In the genomic region with DNA sequence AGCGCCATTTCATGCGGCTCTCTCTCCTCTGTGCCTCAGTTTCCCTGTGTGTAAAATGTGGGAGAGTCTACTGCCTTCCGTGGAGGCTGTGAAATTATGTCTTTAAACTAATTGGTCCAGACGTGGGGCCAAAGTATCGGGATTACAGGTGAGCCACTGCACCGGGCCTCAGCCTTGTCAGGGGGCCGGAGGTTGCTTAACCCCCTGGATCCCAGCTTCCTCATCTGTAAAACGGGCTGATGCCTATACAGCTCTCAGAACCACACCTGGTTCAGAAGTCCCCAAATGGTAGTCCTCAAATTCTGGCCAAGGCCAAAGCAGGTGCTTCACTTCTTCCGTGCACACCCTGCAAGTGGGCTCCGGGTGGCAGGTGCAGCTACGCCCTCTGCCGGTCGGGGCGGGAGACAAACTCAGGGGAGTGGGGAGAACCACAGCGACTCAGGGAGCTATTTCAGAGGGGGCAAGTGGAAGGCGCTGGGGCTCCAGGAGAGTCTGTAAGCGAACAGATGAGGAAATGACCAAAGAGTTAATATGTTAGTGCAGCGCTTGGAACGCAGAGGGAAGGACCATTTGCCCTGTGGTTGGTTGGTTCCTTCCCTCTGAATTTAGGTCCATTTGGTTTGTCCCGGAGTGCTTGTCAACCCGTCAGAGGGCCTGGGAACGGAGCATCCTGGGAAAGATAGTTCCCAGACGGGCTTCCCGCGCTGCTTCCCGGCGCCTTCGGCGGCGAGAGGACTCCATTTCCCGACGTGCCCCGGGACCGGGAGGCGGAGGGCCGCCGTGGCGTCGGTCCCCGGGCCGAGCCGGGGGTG, we compare ENCODE assay signal across 1 cellular context.
A peak's percentile ranks its signal among the peaks of the same experiment; 100 is the strongest.
TF ChIP-seq lines count a peak whose summit lies in the region.

A gene (plus strand): TSS at position 812 of the 812 bp plus-strand sequence. CDS start 135 bp downstream, outside the sequence.

TF ChIP-seq in GM12878, 131 proteins besides CTCF, POLR2A, EP300 and RAD21 (continued from another document and continues in another):
- TF ChIP-seq, protein P1, sequence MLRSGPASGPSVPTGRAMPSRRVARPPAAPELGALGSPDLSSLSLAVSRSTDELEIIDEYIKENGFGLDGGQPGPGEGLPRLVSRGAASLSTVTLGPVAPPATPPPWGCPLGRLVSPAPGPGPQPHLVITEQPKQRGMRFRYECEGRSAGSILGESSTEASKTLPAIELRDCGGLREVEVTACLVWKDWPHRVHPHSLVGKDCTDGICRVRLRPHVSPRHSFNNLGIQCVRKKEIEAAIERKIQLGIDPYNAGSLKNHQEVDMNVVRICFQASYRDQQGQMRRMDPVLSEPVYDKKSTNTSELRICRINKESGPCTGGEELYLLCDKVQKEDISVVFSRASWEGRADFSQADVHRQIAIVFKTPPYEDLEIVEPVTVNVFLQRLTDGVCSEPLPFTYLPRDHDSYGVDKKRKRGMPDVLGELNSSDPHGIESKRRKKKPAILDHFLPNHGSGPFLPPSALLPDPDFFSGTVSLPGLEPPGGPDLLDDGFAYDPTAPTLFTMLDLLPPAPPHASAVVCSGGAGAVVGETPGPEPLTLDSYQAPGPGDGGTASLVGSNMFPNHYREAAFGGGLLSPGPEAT (IDR thresholded peaks at IDR 0.05; ENCODE audit: low read depth): peak; percentile 94
- TF ChIP-seq RUNX3 (IDR thresholded peaks at IDR 0.05; ENCODE audit: low read length): peak; percentile 82
- TF ChIP-seq SIX5 (IDR thresholded peaks at IDR 0.05; ENCODE audit: low read depth, low read length, severe bottlenecking): peak; percentile 92
- peak; percentile 46; the same call in 1 of the 2 replicates for TF ChIP-seq POLR2AphosphoS5 (IDR thresholded peaks at IDR 0.05; ENCODE audit: low read length)
- peak; percentile 75 for TF ChIP-seq HDGF (IDR thresholded peaks at IDR 0.05)
- no peak for TF ChIP-seq GATAD2B (conservative IDR thresholded peaks at IDR 0.05; ENCODE audit: low read depth)
- peak; percentile 100 for TF ChIP-seq ATF7 (IDR thresholded peaks at IDR 0.05; ENCODE audit: low read depth)
- TF ChIP-seq STAT1 (conservative IDR thresholded peaks at IDR 0.05): 0 out of 2 replicates have a peak, but pooled peaks have one; percentile 34
- TF ChIP-seq, protein P2, sequence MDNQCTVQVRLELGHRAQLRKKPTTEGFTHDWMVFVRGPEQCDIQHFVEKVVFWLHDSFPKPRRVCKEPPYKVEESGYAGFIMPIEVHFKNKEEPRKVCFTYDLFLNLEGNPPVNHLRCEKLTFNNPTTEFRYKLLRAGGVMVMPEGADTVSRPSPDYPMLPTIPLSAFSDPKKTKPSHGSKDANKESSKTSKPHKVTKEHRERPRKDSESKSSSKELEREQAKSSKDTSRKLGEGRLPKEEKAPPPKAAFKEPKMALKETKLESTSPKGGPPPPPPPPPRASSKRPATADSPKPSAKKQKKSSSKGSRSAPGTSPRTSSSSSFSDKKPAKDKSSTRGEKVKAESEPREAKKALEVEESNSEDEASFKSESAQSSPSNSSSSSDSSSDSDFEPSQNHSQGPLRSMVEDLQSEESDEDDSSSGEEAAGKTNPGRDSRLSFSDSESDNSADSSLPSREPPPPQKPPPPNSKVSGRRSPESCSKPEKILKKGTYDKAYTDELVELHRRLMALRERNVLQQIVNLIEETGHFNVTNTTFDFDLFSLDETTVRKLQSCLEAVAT (IDR thresholded peaks at IDR 0.05): peak; percentile 92
- no peak for TF ChIP-seq POU2F2 (IDR thresholded peaks at IDR 0.05; ENCODE audit: borderline replicate concordance, low read depth, low read length)
- TF ChIP-seq TAF1 (IDR thresholded peaks at IDR 0.05; ENCODE audit: borderline replicate concordance, low read depth, low read length): peak; percentile 54
- TF ChIP-seq NRF1 (conservative IDR thresholded peaks at IDR 0.05; ENCODE audit: low read depth, low read length): no peak
- TF ChIP-seq ZZZ3 (IDR thresholded peaks at IDR 0.05; ENCODE audit: control insufficient read depth, insufficient read length, low read depth): no peak
- TF ChIP-seq CEBPB (IDR thresholded peaks at IDR 0.05; ENCODE audit: borderline replicate concordance in 1 of 2, low read depth in 2 of 2, low read length in 2 of 2): no peak
- no peak for TF ChIP-seq KDM1A (IDR thresholded peaks at IDR 0.05; ENCODE audit: borderline replicate concordance)
- peak; percentile 89 for TF ChIP-seq CREB1 (IDR thresholded peaks at IDR 0.05; ENCODE audit: low read depth)
- TF ChIP-seq HDAC6 (IDR thresholded peaks at IDR 0.05; ENCODE audit: unreplicated experiment): no peak
- TF ChIP-seq MYC (IDR thresholded peaks at IDR 0.05; ENCODE audit: insufficient read depth, insufficient read length, insufficient replicate concordance, low read length, severe bottlenecking): no peak
- TF ChIP-seq SIN3A (IDR thresholded peaks at IDR 0.05; ENCODE audit: low read depth, low read length): peak; percentile 45; the same call in 1 of the 2 replicates
- TF ChIP-seq, protein P3, sequence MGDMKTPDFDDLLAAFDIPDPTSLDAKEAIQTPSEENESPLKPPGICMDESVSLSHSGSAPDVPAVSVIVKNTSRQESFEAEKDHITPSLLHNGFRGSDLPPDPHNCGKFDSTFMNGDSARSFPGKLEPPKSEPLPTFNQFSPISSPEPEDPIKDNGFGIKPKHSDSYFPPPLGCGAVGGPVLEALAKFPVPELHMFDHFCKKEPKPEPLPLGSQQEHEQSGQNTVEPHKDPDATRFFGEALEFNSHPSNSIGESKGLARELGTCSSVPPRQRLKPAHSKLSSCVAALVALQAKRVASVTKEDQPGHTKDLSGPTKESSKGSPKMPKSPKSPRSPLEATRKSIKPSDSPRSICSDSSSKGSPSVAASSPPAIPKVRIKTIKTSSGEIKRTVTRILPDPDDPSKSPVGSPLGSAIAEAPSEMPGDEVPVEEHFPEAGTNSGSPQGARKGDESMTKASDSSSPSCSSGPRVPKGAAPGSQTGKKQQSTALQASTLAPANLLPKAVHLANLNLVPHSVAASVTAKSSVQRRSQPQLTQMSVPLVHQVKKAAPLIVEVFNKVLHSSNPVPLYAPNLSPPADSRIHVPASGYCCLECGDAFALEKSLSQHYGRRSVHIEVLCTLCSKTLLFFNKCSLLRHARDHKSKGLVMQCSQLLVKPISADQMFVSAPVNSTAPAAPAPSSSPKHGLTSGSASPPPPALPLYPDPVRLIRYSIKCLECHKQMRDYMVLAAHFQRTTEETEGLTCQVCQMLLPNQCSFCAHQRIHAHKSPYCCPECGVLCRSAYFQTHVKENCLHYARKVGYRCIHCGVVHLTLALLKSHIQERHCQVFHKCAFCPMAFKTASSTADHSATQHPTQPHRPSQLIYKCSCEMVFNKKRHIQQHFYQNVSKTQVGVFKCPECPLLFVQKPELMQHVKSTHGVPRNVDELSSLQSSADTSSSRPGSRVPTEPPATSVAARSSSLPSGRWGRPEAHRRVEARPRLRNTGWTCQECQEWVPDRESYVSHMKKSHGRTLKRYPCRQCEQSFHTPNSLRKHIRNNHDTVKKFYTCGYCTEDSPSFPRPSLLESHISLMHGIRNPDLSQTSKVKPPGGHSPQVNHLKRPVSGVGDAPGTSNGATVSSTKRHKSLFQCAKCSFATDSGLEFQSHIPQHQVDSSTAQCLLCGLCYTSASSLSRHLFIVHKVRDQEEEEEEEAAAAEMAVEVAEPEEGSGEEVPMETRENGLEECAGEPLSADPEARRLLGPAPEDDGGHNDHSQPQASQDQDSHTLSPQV (IDR thresholded peaks at IDR 0.05): 0 out of 2 replicates have a peak, but pooled peaks have one; percentile 88
- peak; percentile 83 for TF ChIP-seq TCF12 (IDR thresholded peaks at IDR 0.05; ENCODE audit: low read depth, low read length)
- TF ChIP-seq, protein P4, sequence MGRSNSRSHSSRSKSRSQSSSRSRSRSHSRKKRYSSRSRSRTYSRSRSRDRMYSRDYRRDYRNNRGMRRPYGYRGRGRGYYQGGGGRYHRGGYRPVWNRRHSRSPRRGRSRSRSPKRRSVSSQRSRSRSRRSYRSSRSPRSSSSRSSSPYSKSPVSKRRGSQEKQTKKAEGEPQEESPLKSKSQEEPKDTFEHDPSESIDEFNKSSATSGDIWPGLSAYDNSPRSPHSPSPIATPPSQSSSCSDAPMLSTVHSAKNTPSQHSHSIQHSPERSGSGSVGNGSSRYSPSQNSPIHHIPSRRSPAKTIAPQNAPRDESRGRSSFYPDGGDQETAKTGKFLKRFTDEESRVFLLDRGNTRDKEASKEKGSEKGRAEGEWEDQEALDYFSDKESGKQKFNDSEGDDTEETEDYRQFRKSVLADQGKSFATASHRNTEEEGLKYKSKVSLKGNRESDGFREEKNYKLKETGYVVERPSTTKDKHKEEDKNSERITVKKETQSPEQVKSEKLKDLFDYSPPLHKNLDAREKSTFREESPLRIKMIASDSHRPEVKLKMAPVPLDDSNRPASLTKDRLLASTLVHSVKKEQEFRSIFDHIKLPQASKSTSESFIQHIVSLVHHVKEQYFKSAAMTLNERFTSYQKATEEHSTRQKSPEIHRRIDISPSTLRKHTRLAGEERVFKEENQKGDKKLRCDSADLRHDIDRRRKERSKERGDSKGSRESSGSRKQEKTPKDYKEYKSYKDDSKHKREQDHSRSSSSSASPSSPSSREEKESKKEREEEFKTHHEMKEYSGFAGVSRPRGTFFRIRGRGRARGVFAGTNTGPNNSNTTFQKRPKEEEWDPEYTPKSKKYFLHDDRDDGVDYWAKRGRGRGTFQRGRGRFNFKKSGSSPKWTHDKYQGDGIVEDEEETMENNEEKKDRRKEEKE (IDR thresholded peaks at IDR 0.05): peak; percentile 92
- no peak for TF ChIP-seq EZH2 (IDR thresholded peaks at IDR 0.05; ENCODE audit: borderline replicate concordance, control insufficient read depth, low read depth, low read length)
- no peak for TF ChIP-seq MYB (IDR thresholded peaks at IDR 0.05; ENCODE audit: borderline replicate concordance, low read depth, low read length)
- TF ChIP-seq, protein P5, sequence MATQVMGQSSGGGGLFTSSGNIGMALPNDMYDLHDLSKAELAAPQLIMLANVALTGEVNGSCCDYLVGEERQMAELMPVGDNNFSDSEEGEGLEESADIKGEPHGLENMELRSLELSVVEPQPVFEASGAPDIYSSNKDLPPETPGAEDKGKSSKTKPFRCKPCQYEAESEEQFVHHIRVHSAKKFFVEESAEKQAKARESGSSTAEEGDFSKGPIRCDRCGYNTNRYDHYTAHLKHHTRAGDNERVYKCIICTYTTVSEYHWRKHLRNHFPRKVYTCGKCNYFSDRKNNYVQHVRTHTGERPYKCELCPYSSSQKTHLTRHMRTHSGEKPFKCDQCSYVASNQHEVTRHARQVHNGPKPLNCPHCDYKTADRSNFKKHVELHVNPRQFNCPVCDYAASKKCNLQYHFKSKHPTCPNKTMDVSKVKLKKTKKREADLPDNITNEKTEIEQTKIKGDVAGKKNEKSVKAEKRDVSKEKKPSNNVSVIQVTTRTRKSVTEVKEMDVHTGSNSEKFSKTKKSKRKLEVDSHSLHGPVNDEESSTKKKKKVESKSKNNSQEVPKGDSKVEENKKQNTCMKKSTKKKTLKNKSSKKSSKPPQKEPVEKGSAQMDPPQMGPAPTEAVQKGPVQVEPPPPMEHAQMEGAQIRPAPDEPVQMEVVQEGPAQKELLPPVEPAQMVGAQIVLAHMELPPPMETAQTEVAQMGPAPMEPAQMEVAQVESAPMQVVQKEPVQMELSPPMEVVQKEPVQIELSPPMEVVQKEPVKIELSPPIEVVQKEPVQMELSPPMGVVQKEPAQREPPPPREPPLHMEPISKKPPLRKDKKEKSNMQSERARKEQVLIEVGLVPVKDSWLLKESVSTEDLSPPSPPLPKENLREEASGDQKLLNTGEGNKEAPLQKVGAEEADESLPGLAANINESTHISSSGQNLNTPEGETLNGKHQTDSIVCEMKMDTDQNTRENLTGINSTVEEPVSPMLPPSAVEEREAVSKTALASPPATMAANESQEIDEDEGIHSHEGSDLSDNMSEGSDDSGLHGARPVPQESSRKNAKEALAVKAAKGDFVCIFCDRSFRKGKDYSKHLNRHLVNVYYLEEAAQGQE (IDR thresholded peaks at IDR 0.05; ENCODE audit: low read depth, low read length): no peak
- TF ChIP-seq, protein P6, sequence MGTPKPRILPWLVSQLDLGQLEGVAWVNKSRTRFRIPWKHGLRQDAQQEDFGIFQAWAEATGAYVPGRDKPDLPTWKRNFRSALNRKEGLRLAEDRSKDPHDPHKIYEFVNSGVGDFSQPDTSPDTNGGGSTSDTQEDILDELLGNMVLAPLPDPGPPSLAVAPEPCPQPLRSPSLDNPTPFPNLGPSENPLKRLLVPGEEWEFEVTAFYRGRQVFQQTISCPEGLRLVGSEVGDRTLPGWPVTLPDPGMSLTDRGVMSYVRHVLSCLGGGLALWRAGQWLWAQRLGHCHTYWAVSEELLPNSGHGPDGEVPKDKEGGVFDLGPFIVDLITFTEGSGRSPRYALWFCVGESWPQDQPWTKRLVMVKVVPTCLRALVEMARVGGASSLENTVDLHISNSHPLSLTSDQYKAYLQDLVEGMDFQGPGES (IDR thresholded peaks at IDR 0.05): 0 out of 2 replicates have a peak, but pooled peaks have one; percentile 4
- no peak for TF ChIP-seq CBX5 (IDR thresholded peaks at IDR 0.05; ENCODE audit: low read depth)
- TF ChIP-seq, protein P7, sequence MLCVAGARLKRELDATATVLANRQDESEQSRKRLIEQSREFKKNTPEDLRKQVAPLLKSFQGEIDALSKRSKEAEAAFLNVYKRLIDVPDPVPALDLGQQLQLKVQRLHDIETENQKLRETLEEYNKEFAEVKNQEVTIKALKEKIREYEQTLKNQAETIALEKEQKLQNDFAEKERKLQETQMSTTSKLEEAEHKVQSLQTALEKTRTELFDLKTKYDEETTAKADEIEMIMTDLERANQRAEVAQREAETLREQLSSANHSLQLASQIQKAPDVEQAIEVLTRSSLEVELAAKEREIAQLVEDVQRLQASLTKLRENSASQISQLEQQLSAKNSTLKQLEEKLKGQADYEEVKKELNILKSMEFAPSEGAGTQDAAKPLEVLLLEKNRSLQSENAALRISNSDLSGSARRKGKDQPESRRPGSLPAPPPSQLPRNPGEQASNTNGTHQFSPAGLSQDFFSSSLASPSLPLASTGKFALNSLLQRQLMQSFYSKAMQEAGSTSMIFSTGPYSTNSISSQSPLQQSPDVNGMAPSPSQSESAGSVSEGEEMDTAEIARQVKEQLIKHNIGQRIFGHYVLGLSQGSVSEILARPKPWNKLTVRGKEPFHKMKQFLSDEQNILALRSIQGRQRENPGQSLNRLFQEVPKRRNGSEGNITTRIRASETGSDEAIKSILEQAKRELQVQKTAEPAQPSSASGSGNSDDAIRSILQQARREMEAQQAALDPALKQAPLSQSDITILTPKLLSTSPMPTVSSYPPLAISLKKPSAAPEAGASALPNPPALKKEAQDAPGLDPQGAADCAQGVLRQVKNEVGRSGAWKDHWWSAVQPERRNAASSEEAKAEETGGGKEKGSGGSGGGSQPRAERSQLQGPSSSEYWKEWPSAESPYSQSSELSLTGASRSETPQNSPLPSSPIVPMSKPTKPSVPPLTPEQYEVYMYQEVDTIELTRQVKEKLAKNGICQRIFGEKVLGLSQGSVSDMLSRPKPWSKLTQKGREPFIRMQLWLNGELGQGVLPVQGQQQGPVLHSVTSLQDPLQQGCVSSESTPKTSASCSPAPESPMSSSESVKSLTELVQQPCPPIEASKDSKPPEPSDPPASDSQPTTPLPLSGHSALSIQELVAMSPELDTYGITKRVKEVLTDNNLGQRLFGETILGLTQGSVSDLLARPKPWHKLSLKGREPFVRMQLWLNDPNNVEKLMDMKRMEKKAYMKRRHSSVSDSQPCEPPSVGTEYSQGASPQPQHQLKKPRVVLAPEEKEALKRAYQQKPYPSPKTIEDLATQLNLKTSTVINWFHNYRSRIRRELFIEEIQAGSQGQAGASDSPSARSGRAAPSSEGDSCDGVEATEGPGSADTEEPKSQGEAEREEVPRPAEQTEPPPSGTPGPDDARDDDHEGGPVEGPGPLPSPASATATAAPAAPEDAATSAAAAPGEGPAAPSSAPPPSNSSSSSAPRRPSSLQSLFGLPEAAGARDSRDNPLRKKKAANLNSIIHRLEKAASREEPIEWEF (IDR thresholded peaks at IDR 0.05; ENCODE audit: insufficient replicate concordance, low read depth, low read length): no peak
- no peak for TF ChIP-seq ETV6 (conservative IDR thresholded peaks at IDR 0.05 in 1 of 2, IDR thresholded peaks at IDR 0.05 in 1 of 2; ENCODE audit: borderline replicate concordance in 1 of 2, low read depth in 1 of 2)
- 0 out of 2 replicates have a peak, but pooled peaks have one; percentile 49 for TF ChIP-seq TARDBP (IDR thresholded peaks at IDR 0.05; ENCODE audit: borderline replicate concordance)
- TF ChIP-seq SPI1 (IDR thresholded peaks at IDR 0.05; ENCODE audit: borderline replicate concordance, insufficient read depth, low read depth, low read length): no peak
- TF ChIP-seq BMI1 (IDR thresholded peaks at IDR 0.05; ENCODE audit: borderline replicate concordance): no peak
